In the genomic region with DNA sequence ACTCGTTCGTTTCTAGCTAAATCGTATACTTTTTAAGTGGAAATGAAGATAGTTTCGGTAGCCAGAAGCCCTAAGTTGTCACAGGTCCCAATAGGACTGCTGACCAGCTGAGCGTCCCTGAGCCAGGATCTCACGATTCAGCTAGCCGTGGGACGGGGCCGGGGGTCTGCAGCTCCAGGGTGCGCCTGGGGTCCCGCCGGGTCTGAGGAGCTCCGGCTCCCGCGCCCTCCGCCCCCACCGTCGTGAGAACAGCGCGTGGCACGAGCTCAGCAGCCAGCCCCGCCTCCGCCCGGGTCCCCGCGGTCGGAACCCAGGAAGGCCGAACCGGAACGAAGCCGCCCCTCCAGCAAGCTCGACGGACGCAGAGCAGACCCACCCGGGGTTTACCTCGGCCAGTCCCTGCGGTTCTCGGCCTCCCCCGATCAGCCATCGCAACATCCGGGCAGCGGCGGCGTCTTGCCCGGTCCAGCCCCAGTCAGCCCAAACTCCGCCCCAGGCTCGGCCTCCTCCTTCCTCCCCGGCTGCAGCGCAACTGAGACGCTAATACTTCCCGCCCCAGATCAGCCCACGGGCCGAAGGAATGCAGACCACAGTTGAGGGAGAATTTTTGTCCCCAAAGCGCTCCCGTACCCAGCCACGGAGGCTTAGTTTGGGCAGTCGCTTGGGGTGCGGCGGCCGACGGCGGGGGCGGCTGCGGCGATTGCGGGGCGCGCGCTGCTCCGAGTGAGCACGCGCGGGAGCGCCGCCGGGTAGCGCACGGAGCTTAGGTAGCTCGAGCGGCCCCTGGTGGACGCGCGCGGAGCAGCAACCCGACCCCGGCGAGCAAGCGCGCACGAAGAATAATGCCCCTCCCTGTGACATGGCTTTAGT, we compare ENCODE assay signal across 8 cellular contexts. TPM values are rescaled to one million over a fixed set of nuclear protein-coding genes. Genes with fewer than 3 reads are reported as not detected.
A peak's percentile ranks its signal among the peaks of the same experiment; 100 is the strongest.
DNase-seq lines count a peak whose midpoint lies in the region; ATAC-seq, FAIRE-seq and TF ChIP-seq lines count a peak whose summit lies in the region.

Gene WDR41, minus strand, starts transcription at position 534 of the 870 bp plus-strand sequence. Its CDS starts 96 bp downstream, at position 438.

- WGBS in endodermal cell (ENCODE audit: insufficient coverage in 1 of 2, insufficient read length in 1 of 2), 2 experiments: 0 to 1% methylated on average over 29 to 90 of the region's 90 CpGs

- intact Hi-C loops in Calu3 (cut with micrococcal nuclease; ENCODE audit: unreplicated experiment): loop anchor here (1.0 to 10.0 kb wide), 3 partner anchors 257 to 623 kb away; no protein-coding TSS in a partner anchor

- TF ChIP-seq CTCF in Calu3 (IDR thresholded peaks at IDR 0.05; ENCODE audit: unreplicated experiment): peak; percentile 87
- TF ChIP-seq CTCF in endodermal cell (conservative IDR thresholded peaks at IDR 0.05): peak; percentile 98

- H3K4me3 ChIP-seq in NT2/D1 (ENCODE audit: insufficient read length, low read depth) (peak within 1 kb of the TSS; percentile 82), endodermal cell (ENCODE audit: low read length) (peak within 1 kb of the TSS; percentile 97)

- FAIRE-seq in HTR-8/SVneo (lab: Jason Lieb, UNC): peak; percentile 94

- no peaks in the 10 kb centered on the region for H3K4me1 Mint-ChIP-seq in Calu3 (ENCODE audit: low read depth, unreplicated experiment)
- H3K4me1 Mint-ChIP-seq in activated CD8-positive, alpha-beta memory T cell treated with anti-CD3 and anti-CD28 coated beads, Interleukin-2, amount 10 ng/mL, durations not matched to agents 7 days and 5 days: peaks cover 33% of the 10 kb centered on the region
- peaks cover 10% of the 10 kb centered on the region for H3K4me1 Mint-ChIP-seq in endodermal cell

- H3K4me3 Mint-ChIP-seq in Calu3 (ENCODE audit: low read depth, unreplicated experiment) (peak within 1 kb of the TSS; percentile 90), endodermal cell (peak within 1 kb of the TSS; percentile 80)
- H3K4me3 Mint-ChIP-seq in activated CD8-positive, alpha-beta memory T cell treated with anti-CD3 and anti-CD28 coated beads, Interleukin-2, amount 10 ng/mL, durations not matched to agents 7 days and 5 days: peak within 1 kb of the TSS; percentile 82

- H3K9ac ChIP-seq in NT2/D1 (ENCODE audit: insufficient read length, low read depth): peak within 1 kb of the TSS; percentile 88
- H3K9ac ChIP-seq in endodermal cell (ENCODE audit: extremely low read depth, low read length, poor library complexity, severe bottlenecking): peak within 1 kb of the TSS; percentile 81

- H3K27ac Mint-ChIP-seq in Calu3 (ENCODE audit: unreplicated experiment) (peak within 1 kb of the TSS; percentile 88), endodermal cell (peak within 1 kb of the TSS; percentile 90)
- peak within 1 kb of the TSS; percentile 92 for H3K27ac Mint-ChIP-seq in activated CD8-positive, alpha-beta memory T cell treated with anti-CD3 and anti-CD28 coated beads, Interleukin-2, amount 10 ng/mL, durations not matched to agents 7 days and 5 days

- CTCF ChIA-PET in Calu3 (lab: Charles Lee): interaction anchor here (0.6 to 2.4 kb wide), 8 partner anchors 138 to 1868 kb away, joined by 3 to 7 read pairs (median 4); no protein-coding TSS in a partner anchor
- CTCF ChIA-PET in activated CD8-positive, alpha-beta memory T cell treated with anti-CD3 and anti-CD28 coated beads, Interleukin-2, amount 10 ng/mL, durations not matched to agents 7 days and 5 days (lab: Charles Lee): interaction anchor here (0.6 to 2.5 kb wide), 20 partner anchors 8 to 462 kb away, joined by 3 to 21 read pairs (median 3); partner anchors contain the start of gene AGGF1

- peak within 1 kb of the TSS; percentile 83 for H3K27ac ChIP-seq in endodermal cell (ENCODE audit: low read depth, low read length)

- H3K27me3 ChIP-seq in NT2/D1 (ENCODE audit: insufficient read depth, insufficient read length) (no peaks in the 10 kb centered on the region), endodermal cell (ENCODE audit: control insufficient read depth, insufficient read depth, low read length, poor library complexity, severe bottlenecking) (peaks cover 38% of the 10 kb centered on the region)

- BruUV-seq in Calu3 (replicated peaks; lab: Mats Ljungman, UMichigan): no TSS peak

- H3K9me3 Mint-ChIP-seq in Calu3 (ENCODE audit: low read depth, unreplicated experiment) (no peaks in the 10 kb centered on the region), endodermal cell (no peaks in the 10 kb centered on the region)
- H3K9me3 Mint-ChIP-seq in activated CD8-positive, alpha-beta memory T cell treated with anti-CD3 and anti-CD28 coated beads, Interleukin-2, amount 10 ng/mL, durations not matched to agents 7 days and 5 days (ENCODE audit: low read depth): no peaks in the 10 kb centered on the region

- ATAC-seq in GM21367 (IDR thresholded peaks at IDR 0.05; ENCODE audit: unreplicated experiment): peak; percentile 82
- peak; percentile 88 for ATAC-seq in activated CD8-positive, alpha-beta memory T cell treated with anti-CD3 and anti-CD28 coated beads, Interleukin-2, amount 10 ng/mL, durations not matched to agents 7 days and 5 days

- no peaks in the 10 kb centered on the region for H3K9me3 ChIP-seq in NT2/D1 (ENCODE audit: insufficient read depth, low read length)
- H3K9me3 ChIP-seq in endodermal cell (ENCODE audit: control insufficient read depth, low read length): no peaks in the 10 kb centered on the region

- H3K36me3 Mint-ChIP-seq in Calu3 (ENCODE audit: insufficient read depth, unreplicated experiment): peaks cover 16% of the 10 kb centered on the region
- H3K36me3 Mint-ChIP-seq in activated CD8-positive, alpha-beta memory T cell treated with anti-CD3 and anti-CD28 coated beads, Interleukin-2, amount 10 ng/mL, durations not matched to agents 7 days and 5 days: peaks cover 10% of the 10 kb centered on the region
- peaks cover 3% of the 10 kb centered on the region for H3K36me3 Mint-ChIP-seq in endodermal cell (ENCODE audit: low read depth)

- DNase-seq in Calu3 (peak; percentile 94), HTR-8/SVneo (ENCODE audit: insufficient read length, low spot score) (peak; percentile 89), NT2/D1 (ENCODE audit: low read depth, low spot score) (peak; percentile 74), endodermal cell (peak; percentile 97), mesenteric fat pad (ENCODE audit: low spot score) (peak; percentile 96)
- DNase-seq in activated CD8-positive, alpha-beta memory T cell treated with anti-CD3 and anti-CD28 coated beads, Interleukin-2, amount 10 ng/mL, durations not matched to agents 7 days and 5 days: peak; percentile 89
- DNase-seq in stimulated activated CD8-positive, alpha-beta memory T cell treated with anti-CD3 and anti-CD28 coated beads, Interleukin-15, amount 100 ng/mL, for 24 hours (ENCODE audit: low read depth): peak; percentile 89

- H3K36me3 ChIP-seq in NT2/D1 (ENCODE audit: insufficient read depth, insufficient read length, low read length) (peaks cover 13% of the 10 kb centered on the region), endodermal cell (ENCODE audit: control insufficient read depth, insufficient read depth, low read length) (peaks cover 12% of the 10 kb centered on the region)

- H3K27me3 Mint-ChIP-seq in Calu3 (ENCODE audit: unreplicated experiment): no peaks in the 10 kb centered on the region
- H3K27me3 Mint-ChIP-seq in activated CD8-positive, alpha-beta memory T cell treated with anti-CD3 and anti-CD28 coated beads, Interleukin-2, amount 10 ng/mL, durations not matched to agents 7 days and 5 days: no peaks in the 10 kb centered on the region
- peaks cover 35% of the 10 kb centered on the region for H3K27me3 Mint-ChIP-seq in endodermal cell (ENCODE audit: insufficient read depth)

- H3K4me1 ChIP-seq in NT2/D1 (ENCODE audit: insufficient read depth, insufficient read length) (no peaks in the 10 kb centered on the region), endodermal cell (ENCODE audit: control insufficient read depth, insufficient read depth, low read length) (peaks cover 2% of the 10 kb centered on the region)

RNA-seq across cellular contexts. Expression of gene WDR41, which starts in this region (rescaled TPM):
- total RNA-seq in Calu3 (2022) (26.5 and 35.4 TPM in 2 replicates), endodermal cell (10 to 100 TPM; 61.6 to 80.9 TPM), mesenteric fat pad (38.8 TPM)
- 10 to 100 TPM; 33.2 to 35.7 TPM for total RNA-seq in activated CD8-positive, alpha-beta memory T cell treated with anti-CD3 and anti-CD28 coated beads, Interleukin-2, amount 10 ng/mL, durations not matched to agents 7 days and 5 days
- 49.5 TPM for polyA plus RNA-seq in endodermal cell (2013, experiment 1 of 2)
- polyA plus RNA-seq in endodermal cell (2013, experiment 2 of 2): 51.2 TPM

Comparison
In these comparisons a context has a peak if more than half of its experiments do, and no peak if none do; other contexts are left out.
1. Peak in every context shown above with its lines: DNase-seq, ATAC-seq, H3K4me3 ChIP-seq and H3K27ac ChIP-seq.